In genomic region chr16:4846503-4846900, GRCh38 we compare ENCODE assay signal across 8 cellular contexts. TPM values are rescaled to one million over a fixed set of nuclear protein-coding genes. Genes with fewer than 3 reads are reported as not detected.
DNase-seq lines count a peak whose midpoint lies in the region; ATAC-seq and TF ChIP-seq lines count a peak whose summit lies in the region.

No MANE protein-coding gene starts in this region.

- peak; percentile 23 for DNase-seq in AG09309 (ENCODE audit: low read depth)
- peak; percentile 39 for DNase-seq in SKM-1 (lab: John Stamatoyannopoulos, UW; ENCODE audit: unreplicated experiment)
- DNase-seq in coronary artery (ENCODE audit: low spot score): peak; percentile 82
- DNase-seq in left lung: peak; percentile 77 to 89
- DNase-seq in stimulated activated CD4-positive, alpha-beta T cell treated with anti-CD3 and anti-CD28 coated beads, Interleukin-4, amount 100 ng/mL, for 48 hours (ENCODE audit: low read depth in 2 of 2): peak; percentile 7 to 15
- no peak for DNase-seq in cerebellum (ENCODE audit: low spot score)

- H3K4me3 ChIP-seq in AG09309 (ENCODE audit: control insufficient read depth, low read depth, low read length) (peak overlapping the region; percentile 72), coronary artery (peak overlapping the region; percentile 92), left lung (peak overlapping the region; percentile 88 to 99)

- H3K27me3 ChIP-seq in left lung: no peaks in the 10 kb centered on the region

- ATAC-seq in GM18520 (IDR thresholded peaks at IDR 0.05; ENCODE audit: unreplicated experiment) (peak; percentile 4), HG03135 (IDR thresholded peaks at IDR 0.05; ENCODE audit: unreplicated experiment) (peak; percentile 39), left lung (peak; percentile 72)

- intact Hi-C loops in left lung (cut with DNase I): no loop called here

- peak overlapping the region; percentile 89 to 96 for H3K27ac ChIP-seq in coronary artery
- H3K27ac ChIP-seq in left lung: peak overlapping the region; percentile 95 to 100

- H3K4me1 ChIP-seq in left lung: peaks cover 28 to 58% of the 10 kb centered on the region in 2 donors

- no peaks in the 10 kb centered on the region for H3K9me3 ChIP-seq in left lung

- TF ChIP-seq CTCF in AG09309 (IDR thresholded peaks at IDR 0.05; ENCODE audit: control insufficient read depth, insufficient read depth, low read depth, low read length, missing control alignments): no peak
- TF ChIP-seq CTCF in coronary artery (IDR thresholded peaks at IDR 0.05): no peak
- TF ChIP-seq CTCF in left lung (IDR thresholded peaks at IDR 0.05): no peak

- H3K36me3 ChIP-seq in left lung: peaks cover 0 to 41% of the 10 kb centered on the region in 2 donors

RNA-seq across cellular contexts. Expression of gene GLYR1, which starts 0.6 kb away (rescaled TPM):
- total RNA-seq in left lung (10 to 100 TPM; 88.9 to 95.5 TPM), cerebellum (55.9 TPM)

RNA-seq across cellular contexts. Expression of gene UBN1, which starts 0.8 kb away (rescaled TPM):
- total RNA-seq in left lung: 10 to 100 TPM; 31.3 to 38.6 TPM
- total RNA-seq in cerebellum: 18.1 TPM

RNA-seq across cellular contexts. Expression of gene ROGDI, which starts 44.1 kb away (rescaled TPM):
- total RNA-seq in left lung (10 to 100 TPM; 19.3 to 27.3 TPM), cerebellum (37.2 TPM)

RNA-seq across cellular contexts. Expression of gene SMIM22, which starts 51.3 kb away (rescaled TPM):
- total RNA-seq in left lung: 10 to 100 TPM; 28.6 to 40.5 TPM
- total RNA-seq in cerebellum: not detected

RNA-seq across cellular contexts. Expression of gene SEPTIN12, which starts 58.4 kb away (rescaled TPM):
- total RNA-seq in left lung (not detected), cerebellum (not detected)

Comparison
In these comparisons a context has a peak if more than half of its experiments do, and no peak if none do; other contexts are left out.
1. ATAC-seq: peak in every context shown above with its lines; median percentile 72 in left lung; 39 in HG03135; 4 in GM18520.